28 cellular contexts compared by ENCODE assay signal in the genomic region with DNA sequence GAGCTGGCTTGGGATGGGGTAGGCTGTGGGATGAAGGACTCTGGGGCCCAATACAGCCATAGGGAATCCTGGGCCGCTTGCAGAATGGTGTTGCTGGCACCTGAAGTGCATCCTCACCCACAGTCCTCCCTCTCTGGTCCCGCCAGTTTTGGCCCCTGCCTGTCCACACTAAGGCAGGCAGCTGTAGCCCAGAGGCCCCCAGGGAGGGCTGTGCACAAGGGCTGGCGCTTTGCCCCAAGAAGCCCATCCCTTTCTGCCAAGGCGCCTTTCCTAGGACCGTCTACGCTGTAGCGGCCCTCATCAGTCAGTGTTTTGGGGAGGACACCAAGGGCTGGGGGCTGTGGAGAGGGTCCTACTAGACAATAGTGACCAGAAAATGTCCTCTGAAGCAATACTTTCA.
"Had no signal": no experiment of that assay in that cellular context is flagged by ENCODE, and none has a peak within 500 bp of the region (broad histone marks: within the 10 kb centered on the region; RNA-seq: fewer than 3 reads in every experiment).

No MANE protein-coding gene starts in this region.

- H3K36me3 ChIP-seq: adrenal gland, cardiac muscle cell, heart left ventricle, right lobe of liver, vagina had no signal

- H3K27me3 Mint-ChIP-seq: activated naive CD8-positive, alpha-beta T cell treated with anti-CD3 and anti-CD28 coated beads for 36 hours; stimulated activated naive CD8-positive, alpha-beta T cell treated with anti-CD3 and anti-CD28 coated beads, Interleukin-15, Interleukin-2, amounts not matched to agents 100 ng/mL and 50 ng/mL, for 24 hours had no signal

- DNase-seq: activated B cell treated with CpG ODN at 0.5 μM for 24 hours; activated CD4-positive, alpha-beta T cell treated with anti-CD3 and anti-CD28 coated beads for 4 hours; activated CD4-positive, alpha-beta T cell treated with anti-CD3 and anti-CD28 coated beads, Interleukin-2, amount 50 U/mL, for 4 hours; activated naive CD4-positive, alpha-beta T cell treated with anti-CD3 and anti-CD28 coated beads for 36 hours; activated naive CD8-positive, alpha-beta T cell treated with anti-CD3 and anti-CD28 coated beads for 36 hours; activated T-cell treated with anti-CD3 and anti-CD28 coated beads, Interleukin-2, amount 50 U/mL, for 1 hour; adrenal gland; aorta; body of pancreas; cortex of kidney; effector memory CD8-positive, alpha-beta T cell; heart left ventricle; hypothalamus; immature natural killer cell; left lung; natural killer cell; stimulated activated CD4-positive, alpha-beta T cell treated with anti-CD3 and anti-CD28 coated beads, Interleukin-4, amount 100 ng/mL, for 24 hours; T-helper 1 cell had no signal

- H3K4me1 Mint-ChIP-seq: activated B cell treated with CpG ODN at 0.5 μM for 24 hours; activated naive CD8-positive, alpha-beta T cell treated with anti-CD3 and anti-CD28 coated beads for 36 hours; immature natural killer cell; natural killer cell; stimulated activated effector memory CD8-positive, alpha-beta T cell treated with anti-CD3 and anti-CD28 coated beads, Interleukin-12 subunit alpha, Interleukin-12 subunit beta, amount 100 ng/mL, for 72 hours had no signal

- H3K36me3 Mint-ChIP-seq: activated naive CD8-positive, alpha-beta T cell treated with anti-CD3 and anti-CD28 coated beads for 36 hours; immature natural killer cell; natural killer cell; stimulated activated effector memory CD8-positive, alpha-beta T cell treated with anti-CD3 and anti-CD28 coated beads, Interleukin-12 subunit alpha, Interleukin-12 subunit beta, amount 100 ng/mL, for 72 hours had no signal

- H3K4me3 ChIP-seq: adrenal gland, body of pancreas, cardiac muscle cell, heart left ventricle, left lung, lung, right lobe of liver, skin epidermis, thoracic aorta, vagina had no signal

- H3K4me1 ChIP-seq: left lung had no signal

- H3K9me3 ChIP-seq: adrenal gland, body of pancreas, heart left ventricle, left lung, right lobe of liver, thoracic aorta, vagina had no signal

- H3K27ac ChIP-seq: adrenal gland, body of pancreas, cardiac muscle cell, heart left ventricle, left lung, right lobe of liver, thoracic aorta, vagina had no signal

- H3K9me3 Mint-ChIP-seq: activated B cell treated with CpG ODN at 0.5 μM for 24 hours; activated naive CD4-positive, alpha-beta T cell treated with anti-CD3 and anti-CD28 coated beads for 36 hours; activated naive CD8-positive, alpha-beta T cell treated with anti-CD3 and anti-CD28 coated beads for 36 hours; activated T-helper 1 cell treated with anti-CD3 and anti-CD28 coated beads, Interleukin-12 subunit alpha, Interleukin-12 subunit beta, Interleukin-2, Interleukin-4 antibody, amounts not matched to agents 30 ng/mL and 10 ng/mL and 1 ng/mL, durations not matched to agents 14 hours and 24 hours and 36 hours; effector memory CD8-positive, alpha-beta T cell; immature natural killer cell; natural killer cell; stimulated activated effector memory CD8-positive, alpha-beta T cell treated with anti-CD3 and anti-CD28 coated beads, Interleukin-12 subunit alpha, Interleukin-12 subunit beta, amount 100 ng/mL, for 72 hours; stimulated activated naive CD8-positive, alpha-beta T cell treated with anti-CD3 and anti-CD28 coated beads, Interleukin-15, Interleukin-2, amounts not matched to agents 100 ng/mL and 50 ng/mL, for 24 hours; T-helper 2 cell treated with Interferon-gamma antibody and Interleukin-4, amounts not matched to agents 5 μg/mL and 100 μg/mL, for 36 hours had no signal

- H3K27ac Mint-ChIP-seq: activated B cell treated with CpG ODN at 0.5 μM for 24 hours; activated naive CD4-positive, alpha-beta T cell treated with anti-CD3 and anti-CD28 coated beads for 36 hours; activated naive CD8-positive, alpha-beta T cell treated with anti-CD3 and anti-CD28 coated beads for 36 hours; activated T-helper 1 cell treated with anti-CD3 and anti-CD28 coated beads, Interleukin-12 subunit alpha, Interleukin-12 subunit beta, Interleukin-2, Interleukin-4 antibody, amounts not matched to agents 30 ng/mL and 10 ng/mL and 1 ng/mL, durations not matched to agents 14 hours and 24 hours and 36 hours; effector memory CD8-positive, alpha-beta T cell; immature natural killer cell; natural killer cell; stimulated activated effector memory CD8-positive, alpha-beta T cell treated with anti-CD3 and anti-CD28 coated beads, Interleukin-12 subunit alpha, Interleukin-12 subunit beta, amount 100 ng/mL, for 72 hours; stimulated activated naive CD8-positive, alpha-beta T cell treated with anti-CD3 and anti-CD28 coated beads, Interleukin-15, Interleukin-2, amounts not matched to agents 100 ng/mL and 50 ng/mL, for 24 hours; T-helper 2 cell treated with Interferon-gamma antibody and Interleukin-4, amounts not matched to agents 5 μg/mL and 100 μg/mL, for 36 hours had no signal

- ATAC-seq: body of pancreas; effector memory CD8-positive, alpha-beta T cell; heart left ventricle; left lung; natural killer cell; right lobe of liver; stimulated activated effector memory CD8-positive, alpha-beta T cell treated with anti-CD3 and anti-CD28 coated beads, Interleukin-12 subunit alpha, Interleukin-12 subunit beta, amount 100 ng/mL, for 72 hours had no signal

- H3K4me3 Mint-ChIP-seq: activated B cell treated with CpG ODN at 0.5 μM for 24 hours; activated naive CD4-positive, alpha-beta T cell treated with anti-CD3 and anti-CD28 coated beads for 36 hours; activated naive CD8-positive, alpha-beta T cell treated with anti-CD3 and anti-CD28 coated beads for 36 hours; activated T-helper 1 cell treated with anti-CD3 and anti-CD28 coated beads, Interleukin-12 subunit alpha, Interleukin-12 subunit beta, Interleukin-2, Interleukin-4 antibody, amounts not matched to agents 30 ng/mL and 10 ng/mL and 1 ng/mL, durations not matched to agents 14 hours and 24 hours and 36 hours; effector memory CD8-positive, alpha-beta T cell; immature natural killer cell; natural killer cell; stimulated activated effector memory CD8-positive, alpha-beta T cell treated with anti-CD3 and anti-CD28 coated beads, Interleukin-12 subunit alpha, Interleukin-12 subunit beta, amount 100 ng/mL, for 72 hours; stimulated activated naive CD8-positive, alpha-beta T cell treated with anti-CD3 and anti-CD28 coated beads, Interleukin-15, Interleukin-2, amounts not matched to agents 100 ng/mL and 50 ng/mL, for 24 hours; T-helper 2 cell treated with Interferon-gamma antibody and Interleukin-4, amounts not matched to agents 5 μg/mL and 100 μg/mL, for 36 hours had no signal

- H3K27me3 ChIP-seq: adrenal gland, body of pancreas, cardiac muscle cell, heart left ventricle, left lung, right lobe of liver, vagina had no signal
